ENCODE assay signal across 8 cellular contexts in genomic region chr2:73285162-73285739, GRCh38. TPM values are rescaled to one million over a fixed set of nuclear protein-coding genes. Genes with fewer than 3 reads are reported as not detected.
A peak's percentile ranks its signal among the peaks of the same experiment; 100 is the strongest.
DNase-seq lines count a peak whose midpoint lies in the region; ATAC-seq and TF ChIP-seq lines count a peak whose summit lies in the region.

No MANE protein-coding gene starts in this region.

- H3K79me1 ChIP-seq in trophoblast cell (ENCODE audit: low read length) (no peaks in the 10 kb centered on the region), mesenchymal stem cell (replicated peaks; ENCODE audit: low read length, poor library complexity, severe bottlenecking) (peaks cover 2% of the 10 kb centered on the region)

- intact Hi-C loops in CD14-positive monocyte (cut with micrococcal nuclease) = no loop called here

- peaks cover 35% of the 10 kb centered on the region for H3K4me1 Mint-ChIP-seq in CD14-positive monocyte

- no peak overlapping the region for H3K18ac ChIP-seq in trophoblast cell (ENCODE audit: low read length)
- H3K18ac ChIP-seq in mesenchymal stem cell (ENCODE audit: low read depth in 1 of 2, low read length in 2 of 2) = no peak overlapping the region

- H3K27ac ChIP-seq in trophoblast cell (ENCODE audit: low read depth, low read length) = no peak overlapping the region
- H3K27ac ChIP-seq in mesenchymal stem cell (ENCODE audit: low read length, poor library complexity, severe bottlenecking) = no peak overlapping the region

- no peak overlapping the region for H3K14ac ChIP-seq in trophoblast cell (ENCODE audit: low read length)
- no peak overlapping the region for H3K14ac ChIP-seq in mesenchymal stem cell (ENCODE audit: low read length in 2 of 2)

- H2BK12ac ChIP-seq in trophoblast cell (ENCODE audit: low read length) = no peak overlapping the region
- no peak overlapping the region for H2BK12ac ChIP-seq in mesenchymal stem cell (ENCODE audit: low read length in 2 of 2)

- no peak overlapping the region for H2AFZ ChIP-seq in trophoblast cell (ENCODE audit: insufficient read depth, low read length, poor library complexity)
- no peak overlapping the region for H2AFZ ChIP-seq in mesenchymal stem cell (ENCODE audit: low read depth, low read length)

- H3K9me3 Mint-ChIP-seq in CD14-positive monocyte = no peaks in the 10 kb centered on the region

- no peak overlapping the region for H4K91ac ChIP-seq in trophoblast cell (ENCODE audit: low read depth, low read length)
- no peak overlapping the region for H4K91ac ChIP-seq in mesenchymal stem cell (ENCODE audit: low read length)

- H2BK120ac ChIP-seq in trophoblast cell (ENCODE audit: insufficient read depth, low read length, poor library complexity) = no peak overlapping the region
- no peak overlapping the region for H2BK120ac ChIP-seq in mesenchymal stem cell (ENCODE audit: low read depth, low read length)

- H2AK5ac ChIP-seq in trophoblast cell (ENCODE audit: low read length) = no peak overlapping the region
- H2AK5ac ChIP-seq in mesenchymal stem cell (ENCODE audit: low read length, severe bottlenecking) = no peak overlapping the region

- H3K79me2 ChIP-seq in trophoblast cell (ENCODE audit: control insufficient read depth, insufficient read depth, low read length, poor library complexity) = no peaks in the 10 kb centered on the region

- peaks cover 0 to 2% of the 10 kb centered on the region in 2 donors for H3K36me3 Mint-ChIP-seq in CD14-positive monocyte

- H2BK5ac ChIP-seq in trophoblast cell (ENCODE audit: low read depth, low read length, poor library complexity) = no peak overlapping the region
- H2BK5ac ChIP-seq in mesenchymal stem cell (ENCODE audit: low read depth, low read length, poor library complexity, severe bottlenecking) = no peak overlapping the region

- H3K9me3 ChIP-seq in trophoblast cell (ENCODE audit: insufficient read depth, low read depth, low read length) (no peaks in the 10 kb centered on the region), mesenchymal stem cell (ENCODE audit: control insufficient read depth, low read length) (no peaks in the 10 kb centered on the region)

- H3K36me3 ChIP-seq in trophoblast cell (ENCODE audit: control insufficient read depth in 1 of 2, insufficient read depth in 2 of 2, low read length in 2 of 2) = no peaks in the 10 kb centered on the region
- H3K36me3 ChIP-seq in mesenchymal stem cell (ENCODE audit: control insufficient read depth in 1 of 2, insufficient read depth in 2 of 2, low read depth in 1 of 2, low read length in 2 of 2) = no peaks in the 10 kb centered on the region

- DNase-seq in CD14-positive monocyte (ENCODE audit: low spot score) (peak; percentile 60), RKO (ENCODE audit: low spot score) (peak; percentile 7), epidermal melanocyte (ENCODE audit: insufficient read length, low spot score) (peak; percentile 11), trophoblast cell (no peak), mesenchymal stem cell (no peak), NCI-H524 treated with DMSO at 0.1 percent for 48 hours (lab: John Stamatoyannopoulos, UW) (no peak)

- H3K4ac ChIP-seq in trophoblast cell (ENCODE audit: low read depth, low read length) (no peak overlapping the region), mesenchymal stem cell (ENCODE audit: low read depth in 1 of 2, low read length in 2 of 2) (no peak overlapping the region)

- H4K8ac ChIP-seq in trophoblast cell (ENCODE audit: low read depth, low read length) (no peak overlapping the region), mesenchymal stem cell (ENCODE audit: low read length) (no peak overlapping the region)

- WGBS in trophoblast cell (ENCODE audit: extremely low coverage, insufficient coverage, insufficient read length) = no CpG with 5 or more reads among the region's 5 CpGs
- 73% methylated on average over 4 of the region's 5 CpGs for WGBS in mesenchymal stem cell

- H3K4me3 ChIP-seq in trophoblast cell (ENCODE audit: low read depth, low read length) (no peak overlapping the region), mesenchymal stem cell (ENCODE audit: insufficient read depth in 1 of 2, low read depth in 1 of 2, low read length in 2 of 2) (peak overlapping the region in 1 of 2 experiments; percentile 78)

- H3K4me1 ChIP-seq in trophoblast cell (ENCODE audit: control insufficient read depth in 1 of 2, insufficient read depth in 2 of 2, low read length in 2 of 2) = peaks cover 6 to 13% of the 10 kb centered on the region in 2 experiments
- H3K4me1 ChIP-seq in mesenchymal stem cell (ENCODE audit: control insufficient read depth, insufficient read depth, low read depth, low read length) = peaks cover 19% of the 10 kb centered on the region

- peaks cover 18% of the 10 kb centered on the region for H3K27me3 ChIP-seq in trophoblast cell (ENCODE audit: insufficient read depth, low read length)
- peaks cover 62 to 70% of the 10 kb centered on the region in 2 experiments for H3K27me3 ChIP-seq in mesenchymal stem cell (ENCODE audit: control insufficient read depth in 1 of 2, insufficient read depth in 1 of 2, low read length in 2 of 2)

- H3K4me2 ChIP-seq in trophoblast cell (ENCODE audit: low read length) (peak overlapping the region; percentile 90), mesenchymal stem cell (ENCODE audit: low read length, poor library complexity, severe bottlenecking) (no peak overlapping the region)

- no peak for TF ChIP-seq CTCF in CD14-positive monocyte (IDR thresholded peaks at IDR 0.05)

- peak overlapping the region; percentile 77 to 85 for H3K4me3 Mint-ChIP-seq in CD14-positive monocyte

- H3K27ac Mint-ChIP-seq in CD14-positive monocyte = peak overlapping the region; percentile 29 to 83 (median 68)

- ATAC-seq in GM19023 (IDR thresholded peaks at IDR 0.05; ENCODE audit: unreplicated experiment) (peak; percentile 44), HG03066 (IDR thresholded peaks at IDR 0.05; ENCODE audit: low read depth, unreplicated experiment) (peak; percentile 44)

- no peak overlapping the region for H2BK15ac ChIP-seq in mesenchymal stem cell (ENCODE audit: low read depth, poor library complexity, severe bottlenecking)

- H3K27me3 Mint-ChIP-seq in CD14-positive monocyte (ENCODE audit: low read depth in 3 of 3) = peaks cover 9 to 15% (median 14%) of the 10 kb centered on the region in 3 donors

- H3K23ac ChIP-seq in trophoblast cell (ENCODE audit: low read length) (no peak overlapping the region), mesenchymal stem cell (ENCODE audit: low read length in 2 of 2) (no peak overlapping the region)

- no peak overlapping the region for H4K12ac ChIP-seq in trophoblast cell (ENCODE audit: low read depth, low read length)

- no peak overlapping the region for H3K9ac ChIP-seq in trophoblast cell (ENCODE audit: low read length)
- H3K9ac ChIP-seq in mesenchymal stem cell (ENCODE audit: low read length) = no peak overlapping the region

RNA-seq across cellular contexts. Expression of gene FBXO41, which starts 1.0 kb away (rescaled TPM):
- polyA plus RNA-seq in CD14-positive monocyte = under 1 TPM; 0.29 to 0.52 TPM
- 0.60 and 0.71 TPM in 2 replicates for polyA plus RNA-seq in trophoblast cell (2013)
- 1.3 TPM for polyA plus RNA-seq in mesenchymal stem cell (2013, experiment 1 of 2)
- polyA plus RNA-seq in mesenchymal stem cell (2013, experiment 2 of 2) = 1.3 TPM

RNA-seq across cellular contexts. Expression of gene EGR4, which starts 8.1 kb away (rescaled TPM):
- under 1 TPM in 1 of 2 donors, not detected in 1; 0.12 TPM for polyA plus RNA-seq in CD14-positive monocyte
- 0.03 and 0.04 TPM in 2 replicates for polyA plus RNA-seq in trophoblast cell (2013)
- not detected for polyA plus RNA-seq in mesenchymal stem cell (2013, experiment 1 of 2)
- 0.01 TPM for polyA plus RNA-seq in mesenchymal stem cell (2013, experiment 2 of 2)

RNA-seq across cellular contexts. Expression of gene CCT7, which starts 51.1 kb away (rescaled TPM):
- 100 to 1,000 TPM; 134 to 151 TPM for polyA plus RNA-seq in CD14-positive monocyte
- polyA plus RNA-seq in trophoblast cell (2013) = 331 and 367 TPM in 2 replicates
- 270 TPM for polyA plus RNA-seq in mesenchymal stem cell (2013, experiment 1 of 2)
- polyA plus RNA-seq in mesenchymal stem cell (2013, experiment 2 of 2) = 269 TPM

RNA-seq across cellular contexts. Expression of gene PRADC1, which starts 52.2 kb away (rescaled TPM):
- 10 to 100 TPM; 33.3 to 49.2 TPM for polyA plus RNA-seq in CD14-positive monocyte
- polyA plus RNA-seq in trophoblast cell (2013) = 14.9 and 15.3 TPM in 2 replicates
- 19.4 TPM for polyA plus RNA-seq in mesenchymal stem cell (2013, experiment 1 of 2)
- polyA plus RNA-seq in mesenchymal stem cell (2013, experiment 2 of 2) = 20.4 TPM

Comparison
In these comparisons a context has a peak if more than half of its experiments do, and no peak if none do; other contexts are left out.
1. DNase-seq: peak in CD14-positive monocyte (single experiment), RKO (single experiment) and epidermal melanocyte (single experiment); none in trophoblast cell (0 of 2), mesenchymal stem cell (single experiment) and NCI-H524 treated with DMSO at 0.1 percent for 48 hours (single experiment).